14 cellular contexts compared by ENCODE assay signal in genomic region chr18:11983592-11983991, GRCh38. TPM values are rescaled to one million over a fixed set of nuclear protein-coding genes. Genes with fewer than 3 reads are reported as not detected.
DNase-seq lines count a peak whose midpoint lies in the region; ATAC-seq, FAIRE-seq and TF ChIP-seq lines count a peak whose summit lies in the region.
"Had no signal": no experiment of that assay in that cellular context is flagged by ENCODE, and none has a peak within 500 bp of the region (broad histone marks: within the 10 kb centered on the region; RNA-seq: fewer than 3 reads in every experiment).

No MANE protein-coding gene starts in this region.

- H3K36me3 ChIP-seq in SK-N-MC (ENCODE audit: insufficient read depth, low read length) (no peaks in the 10 kb centered on the region), iPS-18a (ENCODE audit: control insufficient read depth, low read depth, low read length) (no peaks in the 10 kb centered on the region), pancreas (no peaks in the 10 kb centered on the region)

- H3K27ac Mint-ChIP-seq in T-helper 17 cell, result no peak overlapping the region
- H3K27ac Mint-ChIP-seq in activated naive CD8-positive, alpha-beta T cell treated with anti-CD3 and anti-CD28 coated beads, Interleukin-2, amount 50 U/mL, for 24 hours, result no peak overlapping the region
- H3K27ac Mint-ChIP-seq: stimulated activated effector memory CD8-positive, alpha-beta T cell treated with anti-CD3 and anti-CD28 coated beads, Interleukin-12 subunit alpha, Interleukin-12 subunit beta, amount 100 ng/mL, for 72 hours had no signal

- H3K4me1 ChIP-seq in iPS-18a (ENCODE audit: control insufficient read depth, low read depth, low read length) (peaks cover 33% of the 10 kb centered on the region), pancreas (peaks cover 26 to 36% (median 29%) of the 10 kb centered on the region in 3 donors)

- no peak overlapping the region for H3K4me3 Mint-ChIP-seq in T-helper 17 cell
- no peak overlapping the region for H3K4me3 Mint-ChIP-seq in activated naive CD8-positive, alpha-beta T cell treated with anti-CD3 and anti-CD28 coated beads, Interleukin-2, amount 50 U/mL, for 24 hours

- DNase-seq in EH (ENCODE audit: low read depth) (peak; percentile 29), SK-N-MC (ENCODE audit: low read depth, low spot score) (no peak), pancreas (peak in 3 of 6 donors; percentile 44 to 72 (median 50)), T-helper 17 cell (no peak), KBM-7 (no peak)
- DNase-seq in activated naive CD4-positive, alpha-beta T cell treated with Interleukin-2 at 50 U/mL for 16 hours, result no peak
- no peak for DNase-seq in activated naive CD8-positive, alpha-beta T cell treated with anti-CD3 and anti-CD28 coated beads, Interleukin-2, amount 50 U/mL, for 24 hours
- DNase-seq: activated naive CD4-positive, alpha-beta T cell treated with anti-CD3 and anti-CD28 coated beads, Interleukin-2, amount 50 U/mL, for 16 hours; hypothalamus; KG1; NCI-H2107; stimulated activated CD4-positive, alpha-beta T cell treated with anti-CD3 and anti-CD28 coated beads, Interleukin-4, amount 100 ng/mL, for 24 hours had no signal

- H3K27me3 ChIP-seq in iPS-18a (ENCODE audit: control insufficient read depth, insufficient read depth, low read length), result no peaks in the 10 kb centered on the region
- H3K27me3 ChIP-seq in pancreas, result no peaks in the 10 kb centered on the region

- H3K9ac ChIP-seq in SK-N-MC (ENCODE audit: insufficient read length), result peak overlapping the region; percentile 29
- H3K9ac ChIP-seq in iPS-18a (ENCODE audit: low read length), result peak overlapping the region; percentile 79

- intact Hi-C loops in pancreas (cut with DNase I), result no loop called here

- H3K9me3 ChIP-seq in SK-N-MC (ENCODE audit: low read depth, low read length) (no peaks in the 10 kb centered on the region), iPS-18a (ENCODE audit: control insufficient read depth, low read depth, low read length) (no peaks in the 10 kb centered on the region), pancreas (no peaks in the 10 kb centered on the region), T-helper 17 cell (ENCODE audit: control insufficient read depth, low read length, poor library complexity, severe bottlenecking) (no peaks in the 10 kb centered on the region)

- no peak for TF ChIP-seq CTCF in pancreas (IDR thresholded peaks at IDR 0.05)

- H3K4me3 ChIP-seq in SK-N-MC, result no peak overlapping the region; the same call in 1 of the 2 replicates
- peak overlapping the region; percentile 97 for H3K4me3 ChIP-seq in iPS-18a (ENCODE audit: low read length)
- peak overlapping the region; percentile 10 to 99 (median 95) for H3K4me3 ChIP-seq in pancreas

- FAIRE-seq in pancreas (lab: Jason Lieb, UNC), result no peak

- no peaks in the 10 kb centered on the region for H3K27me3 Mint-ChIP-seq in T-helper 17 cell
- H3K27me3 Mint-ChIP-seq in activated naive CD8-positive, alpha-beta T cell treated with anti-CD3 and anti-CD28 coated beads, Interleukin-2, amount 50 U/mL, for 24 hours, result peaks cover 3% of the 10 kb centered on the region

- H3K9me3 Mint-ChIP-seq in activated naive CD8-positive, alpha-beta T cell treated with anti-CD3 and anti-CD28 coated beads, Interleukin-2, amount 50 U/mL, for 24 hours, result no peaks in the 10 kb centered on the region
- H3K9me3 Mint-ChIP-seq: stimulated activated effector memory CD8-positive, alpha-beta T cell treated with anti-CD3 and anti-CD28 coated beads, Interleukin-12 subunit alpha, Interleukin-12 subunit beta, amount 100 ng/mL, for 72 hours had no signal

- H3K4me1 Mint-ChIP-seq in T-helper 17 cell, result peaks cover 9% of the 10 kb centered on the region
- peaks cover 22% of the 10 kb centered on the region for H3K4me1 Mint-ChIP-seq in activated naive CD8-positive, alpha-beta T cell treated with anti-CD3 and anti-CD28 coated beads, Interleukin-2, amount 50 U/mL, for 24 hours

- in situ Hi-C loops in KBM-7 (cut with MboI; ENCODE audit: low pct_unique_long_range_greater_than_20kb, low sequenced_read_pairs), result no loop called here

- WGBS in pancreas, 2 donors, result 12 to 15% methylated on average over 12 of the region's 12 CpGs

- H3K36me3 Mint-ChIP-seq in T-helper 17 cell (ENCODE audit: low read depth), result no peaks in the 10 kb centered on the region
- H3K36me3 Mint-ChIP-seq in activated naive CD8-positive, alpha-beta T cell treated with anti-CD3 and anti-CD28 coated beads, Interleukin-2, amount 50 U/mL, for 24 hours (ENCODE audit: low read depth), result no peaks in the 10 kb centered on the region
- H3K36me3 Mint-ChIP-seq: stimulated activated effector memory CD8-positive, alpha-beta T cell treated with anti-CD3 and anti-CD28 coated beads, Interleukin-12 subunit alpha, Interleukin-12 subunit beta, amount 100 ng/mL, for 72 hours had no signal

- no peak for ATAC-seq in pancreas
- no peak for ATAC-seq in T-helper 17 cell
- no peak for ATAC-seq in activated naive CD8-positive, alpha-beta T cell treated with anti-CD3 and anti-CD28 coated beads, Interleukin-2, amount 50 U/mL, for 24 hours
- ATAC-seq: stimulated activated effector memory CD8-positive, alpha-beta T cell treated with anti-CD3 and anti-CD28 coated beads, Interleukin-12 subunit alpha, Interleukin-12 subunit beta, amount 100 ng/mL, for 72 hours had no signal

- no peak overlapping the region for H3K27ac ChIP-seq in SK-N-MC
- no peak overlapping the region for H3K27ac ChIP-seq in iPS-18a (ENCODE audit: low read length)
- H3K27ac ChIP-seq in pancreas, result peak overlapping the region in 2 of 4 donors; percentile 25 to 95

RNA-seq across cellular contexts. Expression of gene IMPA2, which starts 2.3 kb away (rescaled TPM):
- total RNA-seq in pancreas (100 to 1,000 TPM; 140 to 286 (median 208) TPM), T-helper 17 cell (1 to 10 TPM; 4.3 to 5.8 TPM)
- 100 to 1,000 TPM in 1 of 2 donors, 10 to 100 TPM in 1; 93.5 to 130 TPM for polyA plus RNA-seq in pancreas

Comparison
In these comparisons a context has a peak if more than half of its experiments do, and no peak if none do; other contexts are left out.
1. RNA of gene IMPA2, which starts 2.3 kb away (total RNA-seq): 140 to 286 TPM in pancreas; 4.3 to 5.8 TPM in T-helper 17 cell; every median in the first group is over 10 times any median in the second.